Comparison of ENCODE assay signal across 5 cellular contexts in genomic region chr19:13632164-13632563, GRCh38.
DNase-seq lines count a peak whose midpoint lies in the region; TF ChIP-seq lines count a peak whose summit lies in the region.
"Not testable (repeated sequence)": the region's sequence is repeated elsewhere in the genome, so short reads cannot be mapped to it uniquely, and the experiment has no call there.

No MANE protein-coding gene starts in this region.

- H3K27me3 ChIP-seq in colonic mucosa, hepatocyte, transverse colon: not testable (repeated sequence)

- not testable (repeated sequence) for H3K9me2 ChIP-seq in hepatocyte (replicated peaks; ENCODE audit: insufficient read depth)

- intact Hi-C loops in colonic mucosa (cut with DNase I); transverse colon (cut with DNase I; ENCODE audit: low total_unique reads): not testable (repeated sequence)

- H3K79me2 ChIP-seq in hepatocyte = not testable (repeated sequence)

- POLR2A ChIA-PET in HEK293 (lab: Yijun Ruan, JAX) = interaction anchor here (0.6 to 0.7 kb wide), 2 partner anchors 12 to 83 kb away, joined by 3 read pairs; no protein-coding TSS in a partner anchor

- TF ChIP-seq EP300 in transverse colon (IDR thresholded peaks at IDR 0.05; ENCODE audit: low read depth) = not testable (repeated sequence)

- H3K9me3 ChIP-seq in HEK293 (ENCODE audit: control insufficient read depth, insufficient read depth, low read depth, low read length); SK-N-MC (ENCODE audit: low read depth, low read length); colonic mucosa; hepatocyte (ENCODE audit: low read depth); transverse colon: not testable (repeated sequence)

- not testable (repeated sequence) for H4K20me1 ChIP-seq in hepatocyte (ENCODE audit: insufficient read depth, poor library complexity, severe bottlenecking)

- DNase-seq in SK-N-MC (ENCODE audit: low read depth, low spot score); colonic mucosa; hepatocyte (ENCODE audit: low spot score); transverse colon: not testable (repeated sequence)

- H3K4me2 ChIP-seq in hepatocyte = peak overlapping the region; percentile 40

- WGBS in hepatocyte (ENCODE audit: low lambda C conversion rate, missing lambda C conversion rate) = 93% methylated on average over 7 of the region's 7 CpGs
- 70 to 72% methylated on average over 4 to 7 of the region's 7 CpGs for WGBS in transverse colon (ENCODE audit: low coverage in 1 of 2), 2 donors

- H2AFZ ChIP-seq in hepatocyte = not testable (repeated sequence)

- H3K36me3 ChIP-seq in HEK293 (ENCODE audit: control insufficient read depth in 2 of 2, insufficient read depth in 1 of 2, low read length in 2 of 2); SK-N-MC (ENCODE audit: insufficient read depth, low read length); colonic mucosa; hepatocyte (replicated peaks; ENCODE audit: insufficient read depth, low read depth); transverse colon: not testable (repeated sequence)

- not testable (repeated sequence) for TF ChIP-seq CTCF in HEK293 (tag by site-specific recombination; IDR thresholded peaks at IDR 0.05); colonic mucosa (IDR thresholded peaks at IDR 0.05); hepatocyte (IDR thresholded peaks at IDR 0.05; ENCODE audit: poor library complexity); transverse colon (IDR thresholded peaks at IDR 0.05)

- H3K4me1 ChIP-seq in HEK293 (ENCODE audit: control insufficient read depth, insufficient read depth, low read length); colonic mucosa: not testable (repeated sequence)
- H3K4me1 ChIP-seq in hepatocyte (ENCODE audit: insufficient read depth) (peaks cover 10% of the 10 kb centered on the region), transverse colon (peaks cover 0 to 19% (median 8%) of the 10 kb centered on the region in 4 donors)

- CTCF ChIA-PET in HEK293 (lab: Yijun Ruan, JAX) = interaction anchor here (2.3 kb wide), 1 partner anchor 42 kb away, joined by 5 read pairs; no protein-coding TSS in a partner anchor

- not testable (repeated sequence) for TF ChIP-seq POLR2A in transverse colon (IDR thresholded peaks at IDR 0.05)

- H3K9ac ChIP-seq in SK-N-MC (ENCODE audit: insufficient read length); colonic mucosa (ENCODE audit: low read depth in 2 of 2, low read length in 2 of 2): not testable (repeated sequence)

- H3K4me3 ChIP-seq in HEK293 (ENCODE audit: low read depth, low read length); SK-N-MC; colonic mucosa; hepatocyte; transverse colon: not testable (repeated sequence)

- not testable (repeated sequence) for H3K27ac ChIP-seq in HEK293 (ENCODE audit: extremely low read depth, low read depth, low read length)
- 0 out of 2 replicates have a peak overlapping the region, but pooled peaks have one; percentile 57 for H3K27ac ChIP-seq in SK-N-MC
- H3K27ac ChIP-seq in colonic mucosa = peak overlapping the region; percentile 84
- peak overlapping the region; percentile 76 for H3K27ac ChIP-seq in hepatocyte
- H3K27ac ChIP-seq in transverse colon = peak overlapping the region; percentile 78 to 84 (median 84)

- in situ Hi-C loops in transverse colon (cut with MboI; ENCODE audit: low pct_ligation_motif_present in 1 of 4, low pct_unique_long_range_greater_than_20kb in 1 of 4, low sequenced_read_pairs in 3 of 4) = not testable (repeated sequence)

TF ChIP-seq in HEK293, 187 proteins besides CTCF, POLR2A, EP300 and RAD21 (continues in another document):
- TF ChIP-seq ZNF623 (tag by site-specific recombination; IDR thresholded peaks at IDR 0.05) (peak; percentile 71), ZNF426 (tag by site-specific recombination; IDR thresholded peaks at IDR 0.05) (peak; percentile 61), GLIS1 (tag by site-specific recombination; IDR thresholded peaks at IDR 0.05) (0 out of 2 replicates have a peak, but pooled peaks have one; percentile 7), ZNF140 (tag by site-specific recombination; IDR thresholded peaks at IDR 0.05) (peak; percentile 72), ZBTB21 (tag by site-specific recombination; IDR thresholded peaks at IDR 0.05) (peak; percentile 23; the same call in 1 of the 2 replicates), ZNF558 (tag by site-specific recombination; IDR thresholded peaks at IDR 0.05) (peak; percentile 71), ZNF654 (tag by site-specific recombination; IDR thresholded peaks at IDR 0.05; ENCODE audit: low read depth) (peak; percentile 26), ZNF555 (tag by site-specific recombination; conservative IDR thresholded peaks at IDR 0.05) (peak; percentile 52), ZNF510 (tag by site-specific recombination; IDR thresholded peaks at IDR 0.05; ENCODE audit: insufficient replicate concordance) (peak; percentile 49), ZNF664 (tag by site-specific recombination; IDR thresholded peaks at IDR 0.05) (peak; percentile 60; the same call in 1 of the 2 replicates), ZNF518A (tag by site-specific recombination; conservative IDR thresholded peaks at IDR 0.05; ENCODE audit: low read depth) (peak; percentile 87), ZXDB (tag by site-specific recombination; IDR thresholded peaks at IDR 0.05) (peak; percentile 51; the same call in 1 of the 2 replicates), ZNF433 (tag by site-specific recombination; IDR thresholded peaks at IDR 0.05; ENCODE audit: low read depth) (peak; percentile 70)
- TF ChIP-seq, protein P1, sequence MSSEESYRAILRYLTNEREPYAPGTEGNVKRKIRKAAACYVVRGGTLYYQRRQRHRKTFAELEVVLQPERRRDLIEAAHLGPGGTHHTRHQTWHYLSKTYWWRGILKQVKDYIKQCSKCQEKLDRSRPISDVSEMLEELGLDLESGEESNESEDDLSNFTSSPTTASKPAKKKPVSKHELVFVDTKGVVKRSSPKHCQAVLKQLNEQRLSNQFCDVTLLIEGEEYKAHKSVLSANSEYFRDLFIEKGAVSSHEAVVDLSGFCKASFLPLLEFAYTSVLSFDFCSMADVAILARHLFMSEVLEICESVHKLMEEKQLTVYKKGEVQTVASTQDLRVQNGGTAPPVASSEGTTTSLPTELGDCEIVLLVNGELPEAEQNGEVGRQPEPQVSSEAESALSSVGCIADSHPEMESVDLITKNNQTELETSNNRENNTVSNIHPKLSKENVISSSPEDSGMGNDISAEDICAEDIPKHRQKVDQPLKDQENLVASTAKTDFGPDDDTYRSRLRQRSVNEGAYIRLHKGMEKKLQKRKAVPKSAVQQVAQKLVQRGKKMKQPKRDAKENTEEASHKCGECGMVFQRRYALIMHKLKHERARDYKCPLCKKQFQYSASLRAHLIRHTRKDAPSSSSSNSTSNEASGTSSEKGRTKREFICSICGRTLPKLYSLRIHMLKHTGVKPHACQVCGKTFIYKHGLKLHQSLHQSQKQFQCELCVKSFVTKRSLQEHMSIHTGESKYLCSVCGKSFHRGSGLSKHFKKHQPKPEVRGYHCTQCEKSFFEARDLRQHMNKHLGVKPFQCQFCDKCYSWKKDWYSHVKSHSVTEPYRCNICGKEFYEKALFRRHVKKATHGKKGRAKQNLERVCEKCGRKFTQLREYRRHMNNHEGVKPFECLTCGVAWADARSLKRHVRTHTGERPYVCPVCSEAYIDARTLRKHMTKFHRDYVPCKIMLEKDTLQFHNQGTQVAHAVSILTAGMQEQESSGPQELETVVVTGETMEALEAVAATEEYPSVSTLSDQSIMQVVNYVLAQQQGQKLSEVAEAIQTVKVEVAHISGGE (tag by site-specific recombination; conservative IDR thresholded peaks at IDR 0.05; ENCODE audit: low read depth) = peak; percentile 70
